1 cellular context compared by ENCODE assay signal in the genomic region with DNA sequence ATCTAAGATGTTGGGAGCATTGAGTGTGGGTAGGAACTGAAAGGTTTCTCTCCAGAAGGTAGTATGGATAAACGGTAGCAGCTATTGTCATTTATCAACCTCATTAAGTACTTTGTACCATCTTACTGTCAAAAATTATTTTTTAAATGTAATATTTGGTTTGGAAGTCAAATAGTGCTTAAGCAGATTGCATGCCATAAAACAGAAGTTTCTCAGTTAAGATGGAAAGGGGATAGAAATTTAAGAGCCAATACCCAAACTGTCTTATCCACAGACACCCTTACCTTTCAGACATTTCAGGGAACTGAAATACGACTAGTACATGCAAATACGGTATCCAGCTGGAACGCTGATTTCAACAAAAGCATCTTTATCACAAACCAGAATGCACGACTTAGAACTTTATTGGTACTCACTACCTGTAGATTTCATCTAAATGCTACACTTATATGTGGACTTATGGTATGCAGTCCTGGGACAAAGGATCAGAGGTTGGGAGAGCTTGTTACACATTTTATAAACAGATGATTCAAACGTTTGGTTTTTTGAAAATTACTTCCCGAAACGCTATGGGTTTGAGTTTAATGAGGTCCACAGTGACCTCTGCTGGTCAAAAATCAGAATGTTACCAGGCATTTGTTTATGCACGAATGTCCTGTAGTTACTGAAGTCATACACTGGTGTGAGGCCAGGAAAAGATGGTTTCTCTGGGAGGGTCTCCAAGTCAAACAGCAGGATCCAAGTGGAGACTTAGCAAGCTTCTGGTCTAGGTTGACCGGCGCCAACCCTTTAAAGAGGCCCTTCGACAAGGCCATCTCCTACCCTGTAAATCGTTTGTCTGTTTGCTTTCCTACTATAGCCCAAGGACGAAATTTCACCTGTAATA.
TF ChIP-seq lines count a peak whose summit lies in the region.

No MANE protein-coding gene starts in this region.

TF ChIP-seq in IMR-90, 13 proteins besides CTCF, POLR2A, EP300 and RAD21:
- TF ChIP-seq MXI1 (IDR thresholded peaks at IDR 0.05; ENCODE audit: borderline replicate concordance, low read depth, low read length) (no peak), FOS (IDR thresholded peaks at IDR 0.05; ENCODE audit: low read depth, low read length) (peak; percentile 45; the same call in 1 of the 2 replicates), CHD1 (IDR thresholded peaks at IDR 0.05; ENCODE audit: low read depth, low read length) (no peak), SMC3 (IDR thresholded peaks at IDR 0.05; ENCODE audit: low read depth, low read length) (peak; percentile 63), CEBPB (IDR thresholded peaks at IDR 0.05; ENCODE audit: low read depth, low read length) (no peak), MAZ (IDR thresholded peaks at IDR 0.05; ENCODE audit: borderline replicate concordance, low read depth, low read length) (no peak), RFX5 (IDR thresholded peaks at IDR 0.05; ENCODE audit: low read depth, low read length) (no peak), BHLHE40 (IDR thresholded peaks at IDR 0.05; ENCODE audit: low read depth, low read length) (no peak), ELK1 (IDR thresholded peaks at IDR 0.05; ENCODE audit: borderline replicate concordance, low read depth, low read length) (no peak)
TF ChIP-seq in IMR-90: peak in this region for 2.
